ENCODE assay signal across 23 cellular contexts in genomic region chr16:70710422-70711210, GRCh38. TPM values are rescaled to one million over a fixed set of nuclear protein-coding genes. Genes with fewer than 3 reads are reported as not detected.
DNase-seq lines count a peak whose midpoint lies in the region.
"Had no signal": no experiment of that assay in that cellular context is flagged by ENCODE, and none has a peak within 500 bp of the region (broad histone marks: within the 10 kb centered on the region; RNA-seq: fewer than 3 reads in every experiment).

No MANE protein-coding gene starts in this region.

- H4K20me1 ChIP-seq in BLaER1 treated with 17β-estradiol and CSF1 and Interleukin-3, amounts not matched to agents 10 nM and 100 nM: peaks cover 0 to 100% (median 9%) of the 10 kb centered on the region in 11 experiments; a peak in 11 of 22 replicates

- no peak overlapping the region for H2BK15ac ChIP-seq in neuronal stem cell (ENCODE audit: low read length)

- peak overlapping the region; percentile 55 for H2BK5ac ChIP-seq in neuronal stem cell (ENCODE audit: low read length)

- H3K4me2 ChIP-seq in BLaER1 treated with 17β-estradiol and CSF1 and Interleukin-3, amounts not matched to agents 10 nM and 100 nM: peak overlapping the region in 8 of 11 experiments; percentile 19 to 62 (median 56); a peak in 13 of 22 replicates
- no peak overlapping the region for H3K4me2 ChIP-seq in neuronal stem cell (ENCODE audit: insufficient read depth, low read length, poor library complexity, severe bottlenecking)
- H3K4me2 ChIP-seq: SK-N-SH had no signal

- no peak overlapping the region for H4K8ac ChIP-seq in neuronal stem cell (ENCODE audit: low read depth, low read length)

- H2BK120ac ChIP-seq in neuronal stem cell (ENCODE audit: low read depth, low read length): peak overlapping the region; percentile 54

- peak overlapping the region; percentile 49 for H2AK5ac ChIP-seq in neuronal stem cell (ENCODE audit: low read depth, low read length)

- peaks cover 2% of the 10 kb centered on the region for H3K79me1 ChIP-seq in neuronal stem cell (ENCODE audit: low read depth, low read length)

- no peak overlapping the region for H3K4me3 ChIP-seq in BLaER1 treated with 17β-estradiol and CSF1 and Interleukin-3, amounts not matched to agents 10 nM and 100 nM
- no peak overlapping the region for H3K4me3 ChIP-seq in neuronal stem cell (ENCODE audit: low read length in 2 of 2)
- H3K4me3 ChIP-seq: right atrium auricular region had no signal

- peak overlapping the region; percentile 74 for H3K18ac ChIP-seq in neuronal stem cell (ENCODE audit: low read length)

- H3K36me3 ChIP-seq in BLaER1 treated with 17β-estradiol and CSF1 and Interleukin-3, amounts not matched to agents 10 nM and 100 nM: peaks cover 0 to 98% (median 12%) of the 10 kb centered on the region in 11 experiments; a peak in 12 of 22 replicates
- no peaks in the 10 kb centered on the region; the same call in 1 of the 2 replicates for H3K36me3 ChIP-seq in KOPT-K1 (ENCODE audit: insufficient read depth, low read length)
- peaks cover 0 to 3% of the 10 kb centered on the region in 2 donors for H3K36me3 ChIP-seq in neuronal stem cell (replicated peaks in 1 of 2; ENCODE audit: control insufficient read depth in 2 of 2, insufficient read depth in 2 of 2, low read length in 2 of 2)
- H3K36me3 ChIP-seq: brain microvascular endothelial cell, right atrium auricular region had no signal

- H3K27ac ChIP-seq in BLaER1 treated with 17β-estradiol and CSF1 and Interleukin-3, amounts not matched to agents 10 nM and 100 nM: 0 out of 22 replicates have a peak overlapping the region, but pooled peaks of 1 of the 11 experiments have one; percentile 4
- H3K27ac ChIP-seq in KOPT-K1 (ENCODE audit: low read depth, low read length, poor library complexity, severe bottlenecking) (peak overlapping the region; percentile 43), layer of hippocampus (ENCODE audit: low read depth, low read length) (peak overlapping the region; percentile 30), neuronal stem cell (replicated peaks; ENCODE audit: low read length) (no peak overlapping the region)
- H3K27ac ChIP-seq: brain microvascular endothelial cell, HL-60, right atrium auricular region had no signal

- H3K9ac ChIP-seq in BLaER1 treated with 17β-estradiol and CSF1 and Interleukin-3, amounts not matched to agents 10 nM and 100 nM: no peak overlapping the region
- H3K9ac ChIP-seq in neuronal stem cell (ENCODE audit: low read depth, low read length, poor library complexity): peak overlapping the region; percentile 12
- H3K9ac ChIP-seq: SK-N-SH had no signal

- WGBS in neuronal stem cell (ENCODE audit: extremely low coverage in 2 of 2, insufficient read length in 2 of 2, insufficient replicate concordance in 1 of 2), 2 donors: no CpG with 5 or more reads among the region's 31 CpGs

- H2BK12ac ChIP-seq in neuronal stem cell (ENCODE audit: low read length): no peak overlapping the region

- H3K27me3 ChIP-seq in BLaER1 treated with 17β-estradiol and CSF1 and Interleukin-3, amounts not matched to agents 10 nM and 100 nM: no peaks in the 10 kb centered on the region
- H3K27me3 ChIP-seq in layer of hippocampus (ENCODE audit: control insufficient read depth, insufficient read depth, low read length) (no peaks in the 10 kb centered on the region), neuronal stem cell (ENCODE audit: control insufficient read depth in 3 of 3, insufficient read depth in 3 of 3, low read depth in 1 of 3, low read length in 3 of 3) (no peaks in the 10 kb centered on the region)
- H3K27me3 ChIP-seq: brain microvascular endothelial cell, right atrium auricular region had no signal

- H3K4ac ChIP-seq in neuronal stem cell (ENCODE audit: low read length): no peak overlapping the region

- H3K4me1 ChIP-seq in BLaER1 treated with 17β-estradiol and CSF1 and Interleukin-3, amounts not matched to agents 10 nM and 100 nM: peaks cover 45 to 68% (median 54%) of the 10 kb centered on the region in 10 experiments
- peaks cover 17 to 21% of the 10 kb centered on the region in 2 donors for H3K4me1 ChIP-seq in neuronal stem cell (ENCODE audit: control insufficient read depth in 2 of 2, insufficient read depth in 1 of 2, low read depth in 1 of 2, low read length in 2 of 2)

- H3K9me3 ChIP-seq in BLaER1 treated with 17β-estradiol and CSF1 and Interleukin-3, amounts not matched to agents 10 nM and 100 nM (replicated peaks in 1 of 11): no peaks in the 10 kb centered on the region
- H3K9me3 ChIP-seq in KOPT-K1 (ENCODE audit: insufficient read depth, low read length, poor library complexity, severe bottlenecking) (no peaks in the 10 kb centered on the region), neuronal stem cell (replicated peaks in 1 of 2; ENCODE audit: control insufficient read depth in 2 of 2, insufficient read depth in 1 of 2, low read depth in 1 of 2, low read length in 2 of 2) (no peaks in the 10 kb centered on the region)
- H3K9me3 ChIP-seq: right atrium auricular region, SK-N-SH had no signal

- H3K14ac ChIP-seq in neuronal stem cell (ENCODE audit: low read length): peak overlapping the region; percentile 83

- H4K91ac ChIP-seq in neuronal stem cell (ENCODE audit: low read depth, low read length, poor library complexity): no peak overlapping the region

- intact Hi-C loops in cardiac septum (cut with DNase I): no loop called here

- H3K23ac ChIP-seq in neuronal stem cell (ENCODE audit: low read depth, low read length, poor library complexity): peak overlapping the region; percentile 50

- no peak overlapping the region for H2AFZ ChIP-seq in neuronal stem cell (ENCODE audit: low read length)

- no peak for DNase-seq in neuronal stem cell (ENCODE audit: low spot score)
- DNase-seq in HCEC 1CT: no peak
- DNase-seq in NCI-H2196 treated with DMSO at 0.1 percent for 48 hours (lab: John Stamatoyannopoulos, UW; ENCODE audit: unreplicated experiment): no peak
- DNase-seq in NCI-H2107 (lab: John Stamatoyannopoulos, UW): no peak
- no peak for DNase-seq in cardiac septum (ENCODE audit: low spot score)
- DNase-seq: activated CD4-positive, alpha-beta T cell treated with anti-CD3 and anti-CD28 coated beads, Interleukin-2, amount 10 ng/mL, durations not matched to agents 24 days and 14 days; activated CD8-positive, alpha-beta memory T cell treated with anti-CD3 and anti-CD28 coated beads, Interleukin-2, amount 50 U/mL, for 4 hours; activated naive CD8-positive, alpha-beta T cell treated with anti-CD3 and anti-CD28 coated beads, Interleukin-2, amount 50 U/mL, for 24 hours; brain microvascular endothelial cell; EL; mammary epithelial cell; NCI-H1092; NCI-H187 treated with DMSO at 0.1 percent for 48 hours; SK-N-SH; stimulated activated CD4-positive, alpha-beta T cell treated with anti-CD3 and anti-CD28 coated beads, Interleukin-4, amount 100 ng/mL, for 4 hours; stimulated activated naive CD4-positive, alpha-beta T cell; T-helper 2 cell had no signal

RNA-seq across cellular contexts. Expression of gene MTSS2, which starts 24.8 kb away (rescaled TPM):
- polyA plus RNA-seq in neuronal stem cell (2013, experiment 1 of 2): 45.9 TPM
- polyA plus RNA-seq in neuronal stem cell (2013, experiment 2 of 2): 48.5 TPM
- total RNA-seq in cardiac septum: 63.4 TPM
- polyA plus RNA-seq: CD4-positive, CD25-positive, alpha-beta regulatory T cell had no signal
